8 cellular contexts compared by ENCODE assay signal in the genomic region with DNA sequence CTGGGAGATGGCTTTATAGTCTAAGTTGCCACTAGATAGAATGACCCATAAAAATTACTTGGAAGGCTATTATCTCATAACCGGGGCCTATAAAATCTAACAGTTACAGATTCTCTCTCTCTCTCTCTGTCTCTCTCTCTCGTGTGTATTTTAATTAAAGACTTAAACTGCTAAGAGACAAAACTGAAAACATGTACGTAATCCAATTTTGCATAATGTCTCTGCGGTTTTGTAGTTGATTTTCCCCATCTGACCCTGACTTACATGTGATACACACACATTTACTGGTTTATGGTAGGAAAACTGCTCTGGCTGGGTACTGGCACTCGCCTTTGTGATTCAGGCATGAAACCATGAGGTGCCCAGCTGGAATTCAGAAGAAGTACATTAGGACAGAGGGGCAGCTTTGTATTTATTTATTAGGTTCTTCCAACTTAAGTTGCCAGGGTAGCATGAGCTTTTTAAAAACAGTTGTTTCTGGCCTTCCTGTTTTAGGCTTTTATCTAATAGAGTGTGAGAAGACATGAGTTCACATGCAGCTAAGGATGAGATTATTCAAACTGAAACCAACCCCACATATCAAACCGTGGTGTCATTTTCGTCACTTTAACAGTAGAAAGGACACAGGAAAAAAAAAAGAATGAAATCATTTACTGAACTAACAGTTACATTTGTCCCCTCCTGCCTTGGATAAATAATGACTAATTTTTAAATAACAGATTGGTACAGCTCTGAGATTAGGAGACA.
A peak's percentile ranks its signal among the peaks of the same experiment; 100 is the strongest.
DNase-seq lines count a peak whose midpoint lies in the region; ATAC-seq and TF ChIP-seq lines count a peak whose summit lies in the region.

No MANE protein-coding gene starts in this region.

- H3K4me1 Mint-ChIP-seq in CD4-positive, alpha-beta T cell (ENCODE audit: low read depth) = peaks cover 42% of the 10 kb centered on the region
- H3K4me1 Mint-ChIP-seq in activated CD4-positive, alpha-beta T cell treated with anti-CD3 and anti-CD28 coated beads, Interleukin-2, amount 10 ng/mL, durations not matched to agents 7 days and 5 days = peaks cover 50% of the 10 kb centered on the region

- no peak overlapping the region for H2BK120ac ChIP-seq in trophoblast cell (ENCODE audit: insufficient read depth, low read length, poor library complexity)

- H3K9me3 Mint-ChIP-seq in CD4-positive, alpha-beta T cell = no peaks in the 10 kb centered on the region
- no peaks in the 10 kb centered on the region for H3K9me3 Mint-ChIP-seq in activated CD4-positive, alpha-beta T cell treated with anti-CD3 and anti-CD28 coated beads, Interleukin-2, amount 10 ng/mL, durations not matched to agents 7 days and 5 days

- H3K4me1 ChIP-seq in right atrium auricular region (peaks cover 0 to 25% of the 10 kb centered on the region in 2 donors), transverse colon (peaks cover 21 to 30% (median 28%) of the 10 kb centered on the region in 4 donors), trophoblast cell (ENCODE audit: control insufficient read depth in 1 of 2, insufficient read depth in 2 of 2, low read length in 2 of 2) (no peaks in the 10 kb centered on the region)

- H3K9me3 ChIP-seq in CD4-positive, alpha-beta T cell (ENCODE audit: control insufficient read depth, low read length) = no peaks in the 10 kb centered on the region
- H3K9me3 ChIP-seq in right atrium auricular region (no peaks in the 10 kb centered on the region), transverse colon (no peaks in the 10 kb centered on the region), trophoblast cell (ENCODE audit: insufficient read depth, low read depth, low read length) (no peaks in the 10 kb centered on the region)

- POLR2A ChIA-PET in CD4-positive, alpha-beta T cell (lab: Charles Lee) = interaction anchor here (0.6 to 1.6 kb wide), 5 partner anchors 11 to 342 kb away, joined by 3 to 5 read pairs (median 3); no protein-coding TSS in a partner anchor
- POLR2A ChIA-PET in activated CD4-positive, alpha-beta T cell treated with anti-CD3 and anti-CD28 coated beads, Interleukin-2, amount 10 ng/mL, durations not matched to agents 7 days and 5 days (lab: Charles Lee) = no interaction called here

- H4K91ac ChIP-seq in trophoblast cell (ENCODE audit: low read depth, low read length) = no peak overlapping the region

- H3K4me3 ChIP-seq in right atrium auricular region (peak overlapping the region in 1 of 2 donors; percentile 10), transverse colon (no peak overlapping the region), lower leg skin (ENCODE audit: low read depth, poor library complexity, severe bottlenecking) (no peak overlapping the region), trophoblast cell (ENCODE audit: low read depth, low read length) (no peak overlapping the region)

- no peak overlapping the region for H3K23ac ChIP-seq in trophoblast cell (ENCODE audit: low read length)

- H2AK5ac ChIP-seq in trophoblast cell (ENCODE audit: low read length) = no peak overlapping the region

- in situ Hi-C loops in transverse colon (cut with MboI; ENCODE audit: low pct_ligation_motif_present in 1 of 4, low pct_unique_long_range_greater_than_20kb in 1 of 4, low sequenced_read_pairs in 3 of 4) = no loop called here

- CTCF ChIA-PET in CD4-positive, alpha-beta T cell (lab: Charles Lee) = interaction anchor here (0.7 to 1.7 kb wide), 8 partner anchors 12 to 544 kb away, joined by 3 to 8 read pairs (median 3); no protein-coding TSS in a partner anchor
- CTCF ChIA-PET in activated CD4-positive, alpha-beta T cell treated with anti-CD3 and anti-CD28 coated beads, Interleukin-2, amount 10 ng/mL, durations not matched to agents 7 days and 5 days (lab: Charles Lee) = interaction anchor here (0.7 to 4.3 kb wide), 6 partner anchors 8 to 1816 kb away, joined by 3 to 23 read pairs (median 4); no protein-coding TSS in a partner anchor

- H3K27me3 Mint-ChIP-seq in CD4-positive, alpha-beta T cell = no peaks in the 10 kb centered on the region
- H3K27me3 Mint-ChIP-seq in activated CD4-positive, alpha-beta T cell treated with anti-CD3 and anti-CD28 coated beads, Interleukin-2, amount 10 ng/mL, durations not matched to agents 7 days and 5 days = no peaks in the 10 kb centered on the region

- ATAC-seq in CD4-positive, alpha-beta T cell (ENCODE audit: poor library complexity) = peak; percentile 78
- ATAC-seq in GM19438 (IDR thresholded peaks at IDR 0.05; ENCODE audit: low read depth, unreplicated experiment) (peak; percentile 63), HG03439 (IDR thresholded peaks at IDR 0.05; ENCODE audit: unreplicated experiment) (peak; percentile 77)

- no peaks in the 10 kb centered on the region for H3K36me3 Mint-ChIP-seq in CD4-positive, alpha-beta T cell (ENCODE audit: low read depth)
- H3K36me3 Mint-ChIP-seq in activated CD4-positive, alpha-beta T cell treated with anti-CD3 and anti-CD28 coated beads, Interleukin-2, amount 10 ng/mL, durations not matched to agents 7 days and 5 days (ENCODE audit: low read depth) = peaks cover 11% of the 10 kb centered on the region

- H3K27me3 ChIP-seq in CD4-positive, alpha-beta T cell (ENCODE audit: control insufficient read depth, insufficient read depth, low read length) = no peaks in the 10 kb centered on the region
- no peaks in the 10 kb centered on the region for H3K27me3 ChIP-seq in right atrium auricular region
- H3K27me3 ChIP-seq in transverse colon = no peaks in the 10 kb centered on the region
- H3K27me3 ChIP-seq in trophoblast cell (ENCODE audit: insufficient read depth, low read length) = no peaks in the 10 kb centered on the region

- H3K36me3 ChIP-seq in right atrium auricular region (no peaks in the 10 kb centered on the region), transverse colon (no peaks in the 10 kb centered on the region), trophoblast cell (ENCODE audit: control insufficient read depth in 1 of 2, insufficient read depth in 2 of 2, low read length in 2 of 2) (no peaks in the 10 kb centered on the region)

- no peaks in the 10 kb centered on the region for H3K79me2 ChIP-seq in trophoblast cell (ENCODE audit: control insufficient read depth, insufficient read depth, low read length, poor library complexity)

- TF ChIP-seq POLR2A in transverse colon (IDR thresholded peaks at IDR 0.05) (no peak), lower leg skin (IDR thresholded peaks at IDR 0.05) (no peak)

- no peak overlapping the region for H3K4me2 ChIP-seq in trophoblast cell (ENCODE audit: low read length)

- H3K79me1 ChIP-seq in trophoblast cell (ENCODE audit: low read length) = no peaks in the 10 kb centered on the region

- no peak overlapping the region for H3K18ac ChIP-seq in trophoblast cell (ENCODE audit: low read length)

- peak overlapping the region; percentile 96 for H3K27ac Mint-ChIP-seq in CD4-positive, alpha-beta T cell
- peak overlapping the region; percentile 98 for H3K27ac Mint-ChIP-seq in activated CD4-positive, alpha-beta T cell treated with anti-CD3 and anti-CD28 coated beads, Interleukin-2, amount 10 ng/mL, durations not matched to agents 7 days and 5 days

- H3K27ac ChIP-seq in CD4-positive, alpha-beta T cell (ENCODE audit: low read depth, low read length) = peak overlapping the region; percentile 62
- H3K27ac ChIP-seq in right atrium auricular region (peak overlapping the region; percentile 41 to 71), transverse colon (peak overlapping the region; percentile 27 to 64 (median 62)), trophoblast cell (ENCODE audit: low read depth, low read length) (no peak overlapping the region)

- H3K9ac ChIP-seq in trophoblast cell (ENCODE audit: low read length) = no peak overlapping the region

- no peak overlapping the region for H3K14ac ChIP-seq in trophoblast cell (ENCODE audit: low read length)

- H4K12ac ChIP-seq in trophoblast cell (ENCODE audit: low read depth, low read length) = no peak overlapping the region

- intact Hi-C loops in CD4-positive, alpha-beta T cell (cut with DNase I, micrococcal nuclease) = loop anchor here in 1 of 2 experiments (2.0 to 5.0 kb wide), 3 partner anchors 14 to 341 kb away; a partner anchor contains a TSS
- intact Hi-C loops in transverse colon (cut with DNase I; ENCODE audit: low total_unique reads) = no loop called here
- intact Hi-C loops in lower leg skin (cut with DNase I; ENCODE audit: low total_unique reads) = no loop called here

- 21 to 23% methylated on average over 5 to 7 of the region's 7 CpGs for WGBS in transverse colon (ENCODE audit: low coverage in 1 of 2), 2 donors
- WGBS in lower leg skin, 2 donors = 46 to 56% methylated on average over 7 of the region's 7 CpGs
- no CpG with 5 or more reads among the region's 7 CpGs for WGBS in trophoblast cell (ENCODE audit: extremely low coverage, insufficient coverage, insufficient read length)

- no peak for TF ChIP-seq EP300 in transverse colon (IDR thresholded peaks at IDR 0.05; ENCODE audit: low read depth)

- no peak overlapping the region for H2AFZ ChIP-seq in trophoblast cell (ENCODE audit: insufficient read depth, low read length, poor library complexity)

- DNase-seq in CD4-positive, alpha-beta T cell = peak in 4 of 10 experiments; percentile 33 to 38 (median 35)
- peak; percentile 53 for DNase-seq in activated CD4-positive, alpha-beta T cell treated with anti-CD3 and anti-CD28 coated beads, Interleukin-2, amount 10 ng/mL, durations not matched to agents 7 days and 5 days
- DNase-seq in right atrium auricular region (ENCODE audit: low spot score) = no peak
- DNase-seq in transverse colon = peak; percentile 32
- no peak for DNase-seq in lower leg skin (ENCODE audit: low spot score in 2 of 2)
- DNase-seq in trophoblast cell = no peak

- no peak overlapping the region for H3K4ac ChIP-seq in trophoblast cell (ENCODE audit: low read depth, low read length)

- H2BK5ac ChIP-seq in trophoblast cell (ENCODE audit: low read depth, low read length, poor library complexity) = no peak overlapping the region

- H2BK12ac ChIP-seq in trophoblast cell (ENCODE audit: low read length) = no peak overlapping the region

- peak overlapping the region; percentile 59 for H3K4me3 Mint-ChIP-seq in CD4-positive, alpha-beta T cell
- H3K4me3 Mint-ChIP-seq in activated CD4-positive, alpha-beta T cell treated with anti-CD3 and anti-CD28 coated beads, Interleukin-2, amount 10 ng/mL, durations not matched to agents 7 days and 5 days = peak overlapping the region; percentile 59

- TF ChIP-seq CTCF in CD4-positive, alpha-beta T cell (IDR thresholded peaks at IDR 0.05) = no peak
- TF ChIP-seq CTCF in right atrium auricular region (IDR thresholded peaks at IDR 0.05) (no peak), transverse colon (IDR thresholded peaks at IDR 0.05) (no peak), lower leg skin (IDR thresholded peaks at IDR 0.05) (no peak)

- no peak overlapping the region for H4K8ac ChIP-seq in trophoblast cell (ENCODE audit: low read depth, low read length)

Comparison
In these comparisons a context has a peak if more than half of its experiments do, and no peak if none do; other contexts are left out.
1. DNase-seq: peak in activated CD4-positive, alpha-beta T cell treated with anti-CD3 and anti-CD28 coated beads, Interleukin-2, amount 10 ng/mL, durations not matched to agents 7 days and 5 days (single experiment) and transverse colon (single experiment); none in right atrium auricular region (single experiment), lower leg skin (0 of 2) and trophoblast cell (0 of 2).
2. Peak in every context shown above with its lines, with median percentiles within 50 percentile points of each other: ATAC-seq.